In genomic region chr2:207683438-207683837, GRCh38 we compare ENCODE assay signal across 23 cellular contexts. TPM values are rescaled to one million over a fixed set of nuclear protein-coding genes. Genes with fewer than 3 reads are reported as not detected.
DNase-seq lines count a peak whose midpoint lies in the region; ATAC-seq, FAIRE-seq and TF ChIP-seq lines count a peak whose summit lies in the region.
"Had no signal": no experiment of that assay in that cellular context is flagged by ENCODE, and none has a peak within 500 bp of the region (broad histone marks: within the 10 kb centered on the region; RNA-seq: fewer than 3 reads in every experiment).

No MANE protein-coding gene starts in this region.

- intact Hi-C loops in HCT116 (cut with micrococcal nuclease) = no loop called here
- intact Hi-C loops in mucosa of descending colon (cut with DNase I, micrococcal nuclease) = no loop called here

- TF ChIP-seq CTCF in HCT116 (IDR thresholded peaks at IDR 0.05 in 2 of 3, conservative IDR thresholded peaks at IDR 0.05 in 1 of 3; ENCODE audit: borderline replicate concordance in 1 of 3, insufficient read depth in 1 of 3, low read depth in 2 of 3, low read length in 2 of 3) (no peak), astrocyte (IDR thresholded peaks at IDR 0.05; ENCODE audit: insufficient read depth, low read depth, low read length) (no peak), mucosa of descending colon (IDR thresholded peaks at IDR 0.05) (no peak)

- peaks cover 12% of the 10 kb centered on the region for H3K4me1 Mint-ChIP-seq in astrocyte (ENCODE audit: low read depth, unreplicated experiment)
- peaks cover 2 to 3% of the 10 kb centered on the region in 2 donors for H3K4me1 Mint-ChIP-seq in stimulated activated naive B cell treated with anti-CD40 and anti-IgM and Interleukin-4, amounts not matched to agents 10 μg/mL and 1 μg/mL and 100 μg/mL, for 72 hours

- POLR2A ChIA-PET in HCT116 (lab: Charles Lee) = interaction anchor here (0.6 to 1.4 kb wide), 3 partner anchors 28 to 108 kb away, joined by 3 to 5 read pairs (median 3); partner anchors contain the start of gene CCNYL1

- TF ChIP-seq RAD21 in HCT116 (IDR thresholded peaks at IDR 0.05; ENCODE audit: low read depth) = no peak

- H3K4me3 ChIP-seq in ACC112 (ENCODE audit: low read depth, low read length) (peak overlapping the region; percentile 1; the same call in 1 of the 2 replicates), HCT116 (replicated peaks in 1 of 2; ENCODE audit: low read depth in 1 of 2, low read length in 2 of 2) (no peak overlapping the region), astrocyte (ENCODE audit: insufficient read depth, low read depth, low read length) (no peak overlapping the region), mucosa of descending colon (no peak overlapping the region)
- H3K4me3 ChIP-seq: BLaER1, cardiac muscle cell, sigmoid colon, uterus had no signal

- H2AFZ ChIP-seq in ACC112 (ENCODE audit: low read length, unreplicated experiment) (no peak overlapping the region), HCT116 (ENCODE audit: low read depth, low read length, poor library complexity, severe bottlenecking) (peak overlapping the region; percentile 13), astrocyte (ENCODE audit: low read depth, low read length) (no peak overlapping the region)

- 0 out of 2 replicates have a peak, but pooled peaks cover 4% of the 10 kb centered on the region for H3K27me3 ChIP-seq in ACC112 (ENCODE audit: insufficient read depth, low read length)
- no peaks in the 10 kb centered on the region for H3K27me3 ChIP-seq in HCT116 (ENCODE audit: insufficient read depth, low read length)
- no peaks in the 10 kb centered on the region for H3K27me3 ChIP-seq in astrocyte (ENCODE audit: insufficient read depth, low read length)
- H3K27me3 ChIP-seq: BLaER1, cardiac muscle cell had no signal

- H3K4me1 ChIP-seq in ACC112 (ENCODE audit: control insufficient read depth, insufficient read depth, low read length, unreplicated experiment) (peaks cover 21% of the 10 kb centered on the region), HCT116 (ENCODE audit: control insufficient read depth in 1 of 2, insufficient read depth in 2 of 2, low read length in 2 of 2) (peaks cover 19 to 22% of the 10 kb centered on the region in 2 experiments), astrocyte (ENCODE audit: insufficient read depth, low read length) (peaks cover 14% of the 10 kb centered on the region), mucosa of descending colon (ENCODE audit: low read depth) (peaks cover 11% of the 10 kb centered on the region)
- H3K4me1 ChIP-seq: BLaER1, sigmoid colon, uterus had no signal

- ATAC-seq in HCT116 (peak; percentile 59), mucosa of descending colon (peak; percentile 19)
- ATAC-seq in stimulated activated naive B cell treated with anti-CD40 and anti-IgM and Interleukin-4, amounts not matched to agents 10 μg/mL and 1 μg/mL and 100 μg/mL, for 72 hours (replicated peaks) = no peak
- ATAC-seq: activated CD8-positive, alpha-beta memory T cell treated with anti-CD3 and anti-CD28 coated beads, Interleukin-2, amount 10 ng/mL, durations not matched to agents 7 days and 5 days had no signal

- H3K9ac ChIP-seq in HCT116 (ENCODE audit: low read length) (no peak overlapping the region), astrocyte (ENCODE audit: low read length) (no peak overlapping the region)
- H3K9ac ChIP-seq: BLaER1, KMS-11 had no signal

- no peaks in the 10 kb centered on the region for H3K9me3 ChIP-seq in HCT116 (ENCODE audit: control insufficient read depth in 1 of 2, insufficient read depth in 1 of 2, low read depth in 1 of 2, low read length in 2 of 2)
- H3K9me3 ChIP-seq in astrocyte (ENCODE audit: insufficient read depth, low read depth, low read length) = no peaks in the 10 kb centered on the region
- H3K9me3 ChIP-seq in mucosa of descending colon = no peaks in the 10 kb centered on the region
- H3K9me3 ChIP-seq: sigmoid colon, uterus had no signal

- H3K27me3 Mint-ChIP-seq in astrocyte (ENCODE audit: low read depth, unreplicated experiment) = peaks cover 2% of the 10 kb centered on the region
- peaks cover 4 to 9% of the 10 kb centered on the region in 2 donors for H3K27me3 Mint-ChIP-seq in stimulated activated naive B cell treated with anti-CD40 and anti-IgM and Interleukin-4, amounts not matched to agents 10 μg/mL and 1 μg/mL and 100 μg/mL, for 72 hours
- H3K27me3 Mint-ChIP-seq: progenitor cell of endocrine pancreas had no signal

- no peak for FAIRE-seq in astrocyte (lab: Jason Lieb, UNC)
- no peak for FAIRE-seq in GM19239 (lab: Jason Lieb, UNC)
- FAIRE-seq: A204.1 had no signal

- H3K36me3 ChIP-seq in ACC112 (ENCODE audit: insufficient read depth, low read length) (no peaks in the 10 kb centered on the region), HCT116 (ENCODE audit: control insufficient read depth in 1 of 2, insufficient read depth in 2 of 2, low read length in 2 of 2) (no peaks in the 10 kb centered on the region), astrocyte (ENCODE audit: insufficient read depth, low read length) (no peaks in the 10 kb centered on the region), mucosa of descending colon (ENCODE audit: low read depth) (no peaks in the 10 kb centered on the region)
- H3K36me3 ChIP-seq: BLaER1, cardiac muscle cell, sigmoid colon, uterus had no signal

- H4K20me1 ChIP-seq in HCT116 (ENCODE audit: insufficient read depth) (no peaks in the 10 kb centered on the region), astrocyte (ENCODE audit: insufficient read depth, low read length) (no peaks in the 10 kb centered on the region)
- H4K20me1 ChIP-seq: BLaER1 had no signal

- no peaks in the 10 kb centered on the region for H3K79me2 ChIP-seq in ACC112 (ENCODE audit: control insufficient read depth, insufficient read depth, low read length, unreplicated experiment)
- H3K79me2 ChIP-seq in HCT116 (ENCODE audit: insufficient read depth, low read length) = no peaks in the 10 kb centered on the region
- H3K79me2 ChIP-seq in astrocyte (ENCODE audit: insufficient read depth, low read length) = no peaks in the 10 kb centered on the region

- H3K36me3 Mint-ChIP-seq in astrocyte (ENCODE audit: low read depth, unreplicated experiment) = no peaks in the 10 kb centered on the region
- H3K36me3 Mint-ChIP-seq in stimulated activated naive B cell treated with anti-CD40 and anti-IgM and Interleukin-4, amounts not matched to agents 10 μg/mL and 1 μg/mL and 100 μg/mL, for 72 hours = peaks cover 0 to 4% of the 10 kb centered on the region in 2 donors
- H3K36me3 Mint-ChIP-seq: activated CD8-positive, alpha-beta memory T cell treated with anti-CD3 and anti-CD28 coated beads, Interleukin-2, amount 10 ng/mL, durations not matched to agents 7 days and 5 days had no signal

- RAD21 ChIA-PET in HCT116 (lab: Charles Lee; ENCODE audit: low non-redundant PET in 1 of 2, low total read pairs in 2 of 2, uncharacterized antibody in 2 of 2, unreplicated experiment in 2 of 2) = no interaction called here

- H3K9me3 Mint-ChIP-seq in astrocyte (ENCODE audit: unreplicated experiment) = no peaks in the 10 kb centered on the region
- H3K9me3 Mint-ChIP-seq in stimulated activated naive B cell treated with anti-CD40 and anti-IgM and Interleukin-4, amounts not matched to agents 10 μg/mL and 1 μg/mL and 100 μg/mL, for 72 hours = no peaks in the 10 kb centered on the region
- H3K9me3 Mint-ChIP-seq: activated naive CD4-positive, alpha-beta T cell treated with anti-CD3 and anti-CD28 coated beads for 36 hours; activated T-cell treated with anti-CD3 and anti-CD28 coated beads, Interleukin-2, amount 50 U/mL, for 72 hours; T-helper 2 cell treated with Interferon-gamma antibody and Interleukin-4, amounts not matched to agents 5 μg/mL and 100 μg/mL, for 36 hours had no signal

- no peak for DNase-seq in HCT116 (ENCODE audit: low read depth, low spot score)
- DNase-seq in astrocyte (ENCODE audit: low read depth) = no peak
- DNase-seq in mucosa of descending colon = no peak
- DNase-seq in stimulated activated naive CD4-positive, alpha-beta T cell treated with Interleukin-2 at 50 U/mL for 16 hours (lab: John Stamatoyannopoulos, UW) = no peak
- DNase-seq in stimulated activated naive B cell treated with anti-CD40 and anti-IgM and Interleukin-4, amounts not matched to agents 10 μg/mL and 1 μg/mL and 100 μg/mL, for 72 hours = no peak
- DNase-seq in NCI-H510A treated with DMSO at 0.1 percent for 48 hours (lab: John Stamatoyannopoulos, UW) = no peak
- DNase-seq in GM19239 (ENCODE audit: insufficient read length, low spot score) = no peak
- DNase-seq: activated CD4-positive, alpha-beta T cell treated with anti-CD3 and anti-CD28 coated beads, Interleukin-2, amount 50 U/mL, for 1 hour; activated CD8-positive, alpha-beta memory T cell treated with anti-CD3 and anti-CD28 coated beads, Interleukin-2, amount 10 ng/mL, durations not matched to agents 7 days and 5 days; activated naive CD4-positive, alpha-beta T cell treated with anti-CD3 and anti-CD28 coated beads for 36 hours; NCI-H1436 treated with DMSO at 0.1 percent for 48 hours; NCI-H524 treated with DMSO at 0.1 percent for 48 hours; sigmoid colon; stimulated activated CD8-positive, alpha-beta memory T cell treated with anti-CD3 and anti-CD28 coated beads, Interleukin-4, amount 100 ng/mL, for 48 hours; uterus had no signal

- CTCF ChIA-PET in HCT116 (lab: Charles Lee) = interaction anchor here (0.9 to 1.6 kb wide), 3 partner anchors 9 to 58 kb away, joined by 3 to 18 read pairs (median 3); partner anchors contain the start of genes CCNYL1 and METTL21A

- no peaks in the 10 kb centered on the region for H3K9me2 ChIP-seq in HCT116 (ENCODE audit: insufficient read depth)

- H3K4me2 ChIP-seq in HCT116 (ENCODE audit: low read length) = peak overlapping the region; percentile 51
- peak overlapping the region; percentile 66 for H3K4me2 ChIP-seq in astrocyte (ENCODE audit: low read length)
- H3K4me2 ChIP-seq: BLaER1, KMS-11 had no signal

- peak overlapping the region; percentile 63 for H3K27ac ChIP-seq in ACC112 (ENCODE audit: low read depth, low read length)
- no peak overlapping the region for H3K27ac ChIP-seq in HCT116 (ENCODE audit: low read depth, low read length)
- H3K27ac ChIP-seq in astrocyte (ENCODE audit: low read depth, low read length) = peak overlapping the region; percentile 37
- H3K27ac ChIP-seq: BLaER1, cardiac muscle cell, KMS-11, sigmoid colon, uterus had no signal

- no peak overlapping the region for H3K27ac Mint-ChIP-seq in astrocyte (ENCODE audit: unreplicated experiment)
- H3K27ac Mint-ChIP-seq in stimulated activated naive B cell treated with anti-CD40 and anti-IgM and Interleukin-4, amounts not matched to agents 10 μg/mL and 1 μg/mL and 100 μg/mL, for 72 hours = no peak overlapping the region
- H3K27ac Mint-ChIP-seq: activated CD8-positive, alpha-beta memory T cell treated with anti-CD3 and anti-CD28 coated beads, Interleukin-2, amount 10 ng/mL, durations not matched to agents 7 days and 5 days; activated naive CD4-positive, alpha-beta T cell treated with anti-CD3 and anti-CD28 coated beads for 36 hours; activated T-cell treated with anti-CD3 and anti-CD28 coated beads, Interleukin-2, amount 50 U/mL, for 72 hours; T-helper 2 cell treated with Interferon-gamma antibody and Interleukin-4, amounts not matched to agents 5 μg/mL and 100 μg/mL, for 36 hours had no signal

- no TSS peak for BruUV-seq in HCT116 (replicated peaks; lab: Mats Ljungman, UMichigan)

- TF ChIP-seq POLR2A in HCT116 (IDR thresholded peaks at IDR 0.05; ENCODE audit: borderline replicate concordance, extremely low read depth, insufficient read depth, insufficient read length) = no peak

- H3K4me3 Mint-ChIP-seq in astrocyte (ENCODE audit: unreplicated experiment) = no peak overlapping the region
- H3K4me3 Mint-ChIP-seq in stimulated activated naive B cell treated with anti-CD40 and anti-IgM and Interleukin-4, amounts not matched to agents 10 μg/mL and 1 μg/mL and 100 μg/mL, for 72 hours = no peak overlapping the region
- H3K4me3 Mint-ChIP-seq: activated CD8-positive, alpha-beta memory T cell treated with anti-CD3 and anti-CD28 coated beads, Interleukin-2, amount 10 ng/mL, durations not matched to agents 7 days and 5 days; activated naive CD4-positive, alpha-beta T cell treated with anti-CD3 and anti-CD28 coated beads for 36 hours; T-helper 2 cell treated with Interferon-gamma antibody and Interleukin-4, amounts not matched to agents 5 μg/mL and 100 μg/mL, for 36 hours had no signal

RNA-seq across cellular contexts. Expression of gene CCNYL1, which starts 28.0 kb away (rescaled TPM):
- 14.9 TPM for total RNA-seq in HCT116 (2021; ENCODE audit: unreplicated experiment)
- 4.7 and 6.2 TPM in 2 replicates for polyA plus RNA-seq in HCT116 (2012)
- total RNA-seq in astrocyte = 26.2 and 35.2 TPM in 2 replicates
- total RNA-seq in mucosa of descending colon = 10 to 100 TPM; 27.8 to 53.9 (median 32.0) TPM

RNA-seq across cellular contexts. Expression of gene METTL21A, which starts 58.2 kb away (rescaled TPM):
- total RNA-seq in HCT116 (2021; ENCODE audit: unreplicated experiment) = 25.7 TPM
- polyA plus RNA-seq in HCT116 (2012) = 13.6 and 18.0 TPM in 2 replicates
- total RNA-seq in astrocyte = 16.1 and 16.8 TPM in 2 replicates
- total RNA-seq in mucosa of descending colon = 10 to 100 TPM in 2 of 3 donors, 1 to 10 TPM in 1; 9.6 to 21.5 (median 15.2) TPM

Comparison
In these comparisons a context has a peak if more than half of its experiments do, and no peak if none do; other contexts are left out.
1. ATAC-seq: peak in HCT116 (single experiment) and mucosa of descending colon (single experiment); none in stimulated activated naive B cell treated with anti-CD40 and anti-IgM and Interleukin-4, amounts not matched to agents 10 μg/mL and 1 μg/mL and 100 μg/mL, for 72 hours (0 of 2).